20 cellular contexts compared by ENCODE assay signal in the genomic region with DNA sequence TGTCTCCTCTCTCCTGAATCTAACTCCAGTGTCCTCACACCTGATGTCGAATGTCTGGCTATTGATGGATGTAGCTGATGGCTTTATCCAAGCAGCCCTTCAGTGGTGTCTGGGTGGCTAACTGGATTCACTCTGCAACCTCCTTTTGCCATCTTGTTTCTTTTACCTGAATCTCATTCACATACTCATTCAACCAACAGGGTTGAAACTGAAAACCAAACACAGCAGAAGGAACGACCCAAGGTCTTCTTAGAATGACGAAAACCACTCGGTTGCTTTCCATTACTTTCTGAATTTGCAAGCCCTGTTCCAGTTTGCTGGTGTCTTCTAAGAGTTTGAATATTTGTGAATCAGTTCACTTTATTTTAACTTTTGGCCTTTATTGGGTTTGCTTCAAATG.
"Had no signal": no experiment of that assay in that cellular context is flagged by ENCODE, and none has a peak within 500 bp of the region (broad histone marks: within the 10 kb centered on the region; RNA-seq: fewer than 3 reads in every experiment).

No MANE protein-coding gene starts in this region.

- DNase-seq: central memory CD4-positive, alpha-beta T cell; effector memory CD8-positive, alpha-beta T cell; gastrocnemius medialis; glutamatergic neuron; kidney; left cardiac atrium; left ventricle myocardium inferior; lower lobe of right lung; naive B cell; right cardiac atrium; small intestine; stimulated activated CD4-positive, alpha-beta T cell treated with anti-CD3 and anti-CD28 coated beads, Interleukin-12 subunit alpha, Interleukin-12 subunit beta, amount 100 ng/mL, for 4 hours; stimulated activated naive CD4-positive, alpha-beta T cell; stomach; substantia nigra; upper lobe of left lung had no signal

- H3K27me3 Mint-ChIP-seq: effector memory CD8-positive, alpha-beta T cell; memory B cell; naive B cell had no signal

- H3K4me3 Mint-ChIP-seq: effector memory CD8-positive, alpha-beta T cell; memory B cell; naive B cell had no signal

- H3K4me1 Mint-ChIP-seq: memory B cell, naive B cell had no signal

- H3K27ac Mint-ChIP-seq: effector memory CD8-positive, alpha-beta T cell; memory B cell; naive B cell had no signal

- H3K36me3 ChIP-seq: esophagus muscularis mucosa, gastrocnemius medialis, left ventricle myocardium inferior, lower lobe of right lung, neutrophil, stomach, upper lobe of left lung had no signal

- H3K9me3 ChIP-seq: esophagus muscularis mucosa, gastrocnemius medialis, left ventricle myocardium inferior, lower lobe of right lung, neutrophil, upper lobe of left lung had no signal

- H3K4me1 ChIP-seq: gastrocnemius medialis, left ventricle myocardium inferior, lower lobe of right lung, upper lobe of left lung had no signal

- H3K27ac ChIP-seq: epithelial cell of prostate, gastrocnemius medialis, left ventricle myocardium inferior, lower lobe of right lung, neutrophil, stomach, upper lobe of left lung had no signal

- H3K4me3 ChIP-seq: esophagus muscularis mucosa, gastrocnemius medialis, left ventricle myocardium inferior, lower lobe of right lung, stomach, upper lobe of left lung had no signal

- H3K36me3 Mint-ChIP-seq: memory B cell, naive B cell had no signal
